ENCODE assay signal across 12 cellular contexts in the genomic region with DNA sequence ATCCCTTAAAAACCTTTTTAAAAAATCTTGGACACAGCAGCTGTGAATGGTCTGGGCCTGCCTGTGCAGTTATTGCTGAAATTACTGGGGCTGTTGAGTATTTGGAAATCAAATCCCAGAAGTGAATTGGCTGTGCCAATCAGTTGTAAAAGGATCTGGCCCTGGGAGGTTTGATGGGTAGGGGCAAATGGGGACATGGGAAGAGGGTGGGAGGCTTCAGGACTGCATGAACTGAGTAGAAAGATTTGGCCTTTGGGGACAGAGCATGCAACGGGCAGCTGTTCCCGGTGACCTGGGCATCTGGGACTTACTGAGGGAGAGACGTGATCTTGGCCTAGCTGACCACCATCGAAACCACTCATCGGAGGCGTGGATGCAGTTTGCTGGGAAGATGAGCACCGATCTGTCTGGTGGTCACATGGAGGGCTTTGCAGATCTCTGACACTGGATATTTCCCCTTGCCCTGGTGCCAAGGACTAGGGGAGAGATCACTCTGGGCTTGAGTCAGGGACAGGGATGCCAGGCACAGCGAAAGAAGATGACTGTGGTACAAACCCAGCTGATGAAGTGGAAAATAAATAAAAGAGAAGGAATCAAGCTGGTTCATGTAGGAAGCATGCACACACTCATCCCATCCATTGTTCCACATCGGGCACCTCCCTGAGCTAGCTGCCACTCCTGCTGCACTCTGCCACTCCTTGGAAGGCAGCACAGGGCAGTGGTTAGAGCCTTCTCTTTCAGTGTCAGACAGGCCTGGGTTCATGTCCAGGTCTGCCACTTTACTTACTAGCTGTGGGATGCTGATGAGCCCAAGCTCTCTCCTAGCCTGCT. TPM values are rescaled to one million over a fixed set of nuclear protein-coding genes. Genes with fewer than 3 reads are reported as not detected.
DNase-seq lines count a peak whose midpoint lies in the region; ATAC-seq and TF ChIP-seq lines count a peak whose summit lies in the region.
"Had no signal": no experiment of that assay in that cellular context is flagged by ENCODE, and none has a peak within 500 bp of the region (broad histone marks: within the 10 kb centered on the region; RNA-seq: fewer than 3 reads in every experiment).

No MANE protein-coding gene starts in this region.

- POLR2A ChIA-PET in PC-9 (lab: Charles Lee; ENCODE audit: unreplicated experiment) = no interaction called here

- H3K27me3 ChIP-seq in PC-9 (ENCODE audit: insufficient read depth, low read depth) = no peaks in the 10 kb centered on the region

- H3K79me2 ChIP-seq in PC-9 (ENCODE audit: low read depth) = no peaks in the 10 kb centered on the region

- no peak overlapping the region for H3K4me3 Mint-ChIP-seq in T-helper 17 cell
- H3K4me3 Mint-ChIP-seq: CD8-positive, alpha-beta memory T cell; H9 had no signal

- no peak overlapping the region for H3K27ac Mint-ChIP-seq in T-helper 17 cell
- H3K27ac Mint-ChIP-seq: H9 had no signal

- CTCF ChIA-PET in PC-9 (lab: Charles Lee) = interaction anchor here (1.0 to 1.8 kb wide), 2 partner anchors 123 to 164 kb away, joined by 3 to 5 read pairs; no protein-coding TSS in a partner anchor

- no peaks in the 10 kb centered on the region for H3K36me3 ChIP-seq in PC-9 (ENCODE audit: low read depth)

- peaks cover 4% of the 10 kb centered on the region for H3K36me3 Mint-ChIP-seq in T-helper 17 cell (ENCODE audit: low read depth)

- H3K4me1 Mint-ChIP-seq in T-helper 17 cell = peaks cover 9% of the 10 kb centered on the region

- H3K4me1 ChIP-seq in PC-9 (replicated peaks; ENCODE audit: insufficient read depth) = peaks cover 40% of the 10 kb centered on the region

- no peaks in the 10 kb centered on the region for H3K9me2 ChIP-seq in PC-9 (ENCODE audit: insufficient read depth)

- no peaks in the 10 kb centered on the region for H4K20me1 ChIP-seq in PC-9 (ENCODE audit: insufficient read depth)

- no TSS peak for BruUV-seq in PC-9 (replicated peaks; lab: Mats Ljungman, UMichigan)

- DNase-seq in PC-9 (no peak), epithelial cell of prostate (ENCODE audit: low read depth, low spot score) (peak; percentile 66), left colon (no peak), NCI-H1105 treated with DMSO at 0.1 percent for 48 hours (lab: John Stamatoyannopoulos, UW) (no peak), T-helper 17 cell (no peak)
- DNase-seq: CD8-positive, alpha-beta memory T cell; H9; NCI-H345; NCI-H526 treated with DMSO at 0.1 percent for 48 hours had no signal

- H3K4me2 ChIP-seq in PC-9 = 0 out of 2 replicates have a peak overlapping the region, but pooled peaks have one; percentile 4

- ATAC-seq in left colon = peak; percentile 16
- ATAC-seq in T-helper 17 cell = no peak
- ATAC-seq in HG03196 (IDR thresholded peaks at IDR 0.05; ENCODE audit: unreplicated experiment) = no peak
- no peak for ATAC-seq in HG03460 (IDR thresholded peaks at IDR 0.05; ENCODE audit: unreplicated experiment)

- H3K27ac ChIP-seq in PC-9 (no peak overlapping the region), epithelial cell of prostate (peak overlapping the region; percentile 70)
- H3K27ac ChIP-seq: SK-N-MC had no signal

- H3F3A ChIP-seq in PC-9 (ENCODE audit: insufficient read depth, low read depth) = 0 out of 2 replicates have a peak, but pooled peaks cover 6% of the 10 kb centered on the region

- intact Hi-C loops in PC-9 (cut with micrococcal nuclease; ENCODE audit: unreplicated experiment) (no loop called here), left colon (cut with DNase I, micrococcal nuclease) (loop anchor here in 1 of 2 donors (10.0 kb wide), 1 partner anchor 162 kb away; no protein-coding TSS in a partner anchor)

- H3K4me3 ChIP-seq in PC-9 = no peak overlapping the region
- H3K4me3 ChIP-seq: SK-N-MC had no signal

- TF ChIP-seq CTCF in PC-9 (conservative IDR thresholded peaks at IDR 0.05) = no peak

- no peak overlapping the region for H2AFZ ChIP-seq in PC-9

- peaks cover 12% of the 10 kb centered on the region for H3K27me3 Mint-ChIP-seq in T-helper 17 cell

- H3K9me3 ChIP-seq in PC-9 (ENCODE audit: insufficient read depth, low read depth) (no peaks in the 10 kb centered on the region; the same call in 1 of the 2 replicates), T-helper 17 cell (ENCODE audit: control insufficient read depth, low read length, poor library complexity, severe bottlenecking) (no peaks in the 10 kb centered on the region)

RNA-seq across cellular contexts. Expression of a gene that starts 58.4 kb away (rescaled TPM):
- total RNA-seq in PC-9 (2021) = 10.6 and 12.3 TPM in 2 replicates
- 1 to 10 TPM; 3.5 to 3.8 TPM for total RNA-seq in left colon
- 10 to 100 TPM in 1 of 2 donors, 1 to 10 TPM in 1; 9.5 to 11.1 TPM for total RNA-seq in T-helper 17 cell
